In the genomic region with DNA sequence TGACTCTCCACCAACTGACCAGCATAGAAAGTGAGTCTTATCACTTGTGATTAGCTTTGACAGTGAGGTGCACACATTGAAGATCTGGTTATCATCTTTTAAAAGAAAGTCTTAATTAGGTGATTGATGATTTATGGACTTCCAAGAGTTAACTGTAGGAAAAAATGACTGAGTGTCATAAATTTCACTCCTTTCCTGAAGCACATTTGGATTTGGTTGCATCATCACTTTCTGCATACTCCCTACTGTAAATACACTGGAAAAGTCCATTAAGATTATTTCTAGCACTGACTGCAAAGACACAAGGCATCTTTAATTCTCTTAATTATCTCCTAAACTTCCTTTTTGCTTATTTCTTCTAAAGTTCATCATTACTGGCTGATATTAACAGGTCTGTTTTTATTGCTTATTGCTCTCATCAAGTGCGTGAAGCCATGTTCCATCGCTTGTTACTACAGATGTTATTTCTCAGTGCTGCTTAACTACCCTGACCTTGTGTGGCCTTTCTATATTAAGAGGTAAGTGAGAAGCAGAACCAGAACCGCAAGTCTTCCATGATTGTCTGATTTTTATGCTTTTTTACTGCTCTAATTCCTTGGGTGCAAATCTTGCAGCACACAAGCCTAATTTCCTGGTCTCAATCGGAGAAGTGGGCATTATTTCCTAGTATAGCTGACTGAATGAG, we compare ENCODE assay signal across 20 cellular contexts.
DNase-seq lines count a peak whose midpoint lies in the region; ATAC-seq and TF ChIP-seq lines count a peak whose summit lies in the region.
"Had no signal": no experiment of that assay in that cellular context is flagged by ENCODE, and none has a peak within 500 bp of the region (broad histone marks: within the 10 kb centered on the region; RNA-seq: fewer than 3 reads in every experiment).

No MANE protein-coding gene starts in this region.

- no peaks in the 10 kb centered on the region for H3K9me3 Mint-ChIP-seq in neural progenitor cell

- no peak overlapping the region for H2AFZ ChIP-seq in neural progenitor cell (replicated peaks)

- no peaks in the 10 kb centered on the region for H3K27me3 ChIP-seq in cardiac muscle cell
- H3K27me3 ChIP-seq in right atrium auricular region, result no peaks in the 10 kb centered on the region
- H3K27me3 ChIP-seq in endocrine pancreas (ENCODE audit: control insufficient read depth, insufficient read depth, low read length), result no peaks in the 10 kb centered on the region
- no peaks in the 10 kb centered on the region for H3K27me3 ChIP-seq in neural progenitor cell

- H3K4me1 ChIP-seq in cardiac muscle cell (ENCODE audit: low read depth) (peaks cover 99% of the 10 kb centered on the region), right atrium auricular region (peaks cover 0 to 16% of the 10 kb centered on the region in 2 donors), endocrine pancreas (ENCODE audit: control insufficient read depth, insufficient read depth, low read length) (peaks cover 69% of the 10 kb centered on the region), neural progenitor cell (peaks cover 90% of the 10 kb centered on the region)

- peaks cover 15% of the 10 kb centered on the region for H3K36me3 ChIP-seq in cardiac muscle cell
- no peaks in the 10 kb centered on the region for H3K36me3 ChIP-seq in right atrium auricular region
- H3K36me3 ChIP-seq in endocrine pancreas (ENCODE audit: control insufficient read depth, insufficient read depth, low read length), result peaks cover 2% of the 10 kb centered on the region
- no peaks in the 10 kb centered on the region for H3K36me3 ChIP-seq in neural progenitor cell

- H3K79me2 ChIP-seq in neural progenitor cell (ENCODE audit: low read depth), result no peaks in the 10 kb centered on the region

- no peak overlapping the region for H3K4me2 ChIP-seq in neural progenitor cell

- H3K9me3 ChIP-seq in cardiac muscle cell (ENCODE audit: low read depth) (no peaks in the 10 kb centered on the region), right atrium auricular region (no peaks in the 10 kb centered on the region), endocrine pancreas (ENCODE audit: control insufficient read depth, low read length) (no peaks in the 10 kb centered on the region), neural progenitor cell (ENCODE audit: low read depth) (no peaks in the 10 kb centered on the region)

- H3K4me3 ChIP-seq in cardiac muscle cell (no peak overlapping the region), right atrium auricular region (no peak overlapping the region), endocrine pancreas (ENCODE audit: control insufficient read depth, insufficient read depth, low read length) (peak overlapping the region; percentile 24), neural progenitor cell (no peak overlapping the region)

- TF ChIP-seq CTCF in cardiac muscle cell (IDR thresholded peaks at IDR 0.05; ENCODE audit: low read depth, low read length) (no peak), right atrium auricular region (IDR thresholded peaks at IDR 0.05) (no peak), neural progenitor cell (IDR thresholded peaks at IDR 0.05) (no peak)

- no peak overlapping the region for H3K4me3 Mint-ChIP-seq in neural progenitor cell
- H3K4me3 Mint-ChIP-seq: B cell had no signal

- no peak overlapping the region for H3K27ac Mint-ChIP-seq in neural progenitor cell
- H3K27ac Mint-ChIP-seq: B cell had no signal

- H3F3A ChIP-seq in neural progenitor cell (ENCODE audit: low read depth), result peaks cover 29% of the 10 kb centered on the region

- H3K27me3 Mint-ChIP-seq in neural progenitor cell (ENCODE audit: insufficient read depth, low read depth), result peaks cover 6% of the 10 kb centered on the region

- ATAC-seq in GM19023 (IDR thresholded peaks at IDR 0.05; ENCODE audit: unreplicated experiment) (no peak), HG03280 (IDR thresholded peaks at IDR 0.05; ENCODE audit: unreplicated experiment) (no peak)
- ATAC-seq: PC-3 had no signal

- no peak for DNase-seq in cardiac muscle cell (ENCODE audit: low read depth in 1 of 2, low spot score in 1 of 2)
- DNase-seq in right atrium auricular region (ENCODE audit: low spot score), result no peak
- peak; percentile 21 for DNase-seq in SK-N-DZ (ENCODE audit: low spot score)
- no peak for DNase-seq in neural progenitor cell (ENCODE audit: low spot score)
- DNase-seq in NCI-H2107 (lab: John Stamatoyannopoulos, UW), result no peak
- DNase-seq: COR-L47, DMS 273 treated with DMSO at 0.1 percent for 48 hours, DND-41, HCEC 1CT, KG1, NCI-H1105 treated with DMSO at 0.1 percent for 48 hours, NCI-H1694, NCI-H2227 treated with DMSO at 0.1 percent for 48 hours, NCI-H510A treated with DMSO at 0.1 percent for 48 hours, PC-3, RPMI8226 had no signal

- H3K9ac ChIP-seq in endocrine pancreas (ENCODE audit: control insufficient read depth, insufficient read depth, low read length) (no peak overlapping the region), neural progenitor cell (no peak overlapping the region)

- H3K36me3 Mint-ChIP-seq in neural progenitor cell, result no peaks in the 10 kb centered on the region

- no peaks in the 10 kb centered on the region for H4K20me1 ChIP-seq in neural progenitor cell (ENCODE audit: low read depth)

- peaks cover 40% of the 10 kb centered on the region for H3K4me1 Mint-ChIP-seq in neural progenitor cell
- H3K4me1 Mint-ChIP-seq: B cell had no signal

- H3K27ac ChIP-seq in cardiac muscle cell (peak overlapping the region; percentile 88), right atrium auricular region (no peak overlapping the region), neural progenitor cell (peak overlapping the region; percentile 10)

Comparison
In these comparisons a context has a peak if more than half of its experiments do, and no peak if none do; other contexts are left out.
1. H3K27ac ChIP-seq: peak in cardiac muscle cell (single experiment) and neural progenitor cell (single experiment); none in right atrium auricular region (0 of 2).